ENCODE assay signal across 9 cellular contexts in genomic region chr17:79925242-79925957, GRCh38.
A peak's percentile ranks its signal among the peaks of the same experiment; 100 is the strongest.
DNase-seq lines count a peak whose midpoint lies in the region; ATAC-seq and TF ChIP-seq lines count a peak whose summit lies in the region.
"Had no signal": no experiment of that assay in that cellular context is flagged by ENCODE, and none has a peak within 500 bp of the region (broad histone marks: within the 10 kb centered on the region; RNA-seq: fewer than 3 reads in every experiment).

No MANE protein-coding gene starts in this region.

- H3K27ac ChIP-seq in lung (ENCODE audit: low read depth in 1 of 2, low read length in 1 of 2): peak overlapping the region in 1 of 2 donors; percentile 38
- H3K27ac ChIP-seq: SK-N-MC had no signal

- no peaks in the 10 kb centered on the region for H3K36me3 ChIP-seq in lung (ENCODE audit: control insufficient read depth in 2 of 2, insufficient read depth in 2 of 2, low read length in 2 of 2)

- CTCF ChIA-PET in HEK293T (lab: Yijun Ruan, JAX): interaction anchor here (0.7 kb wide), 1 partner anchor 11 kb away, joined by 3 read pairs; no protein-coding TSS in a partner anchor

- DNase-seq in 8988T: peak; percentile 74
- DNase-seq in HS-27A (ENCODE audit: low read depth): peak; percentile 1
- peak; percentile 11 for DNase-seq in cerebellar cortex (ENCODE audit: low spot score)
- peak; percentile 79 for DNase-seq in lung (ENCODE audit: low spot score)
- DNase-seq in COLO668 (lab: John Stamatoyannopoulos, UW; ENCODE audit: unreplicated experiment): no peak
- DNase-seq in HEK293T (ENCODE audit: extremely low spot score): no peak
- no peak for DNase-seq in NCI-H82 treated with DMSO at 0.1 percent for 48 hours (lab: John Stamatoyannopoulos, UW; ENCODE audit: unreplicated experiment)

- POLR2A ChIA-PET in HEK293T (lab: Yijun Ruan, JAX): interaction anchor here (1.4 kb wide), 1 partner anchor 112 kb away, joined by 5 read pairs; no protein-coding TSS in a partner anchor

- H3K4me1 ChIP-seq in lung (ENCODE audit: control insufficient read depth in 2 of 2, insufficient read depth in 2 of 2, low read length in 2 of 2): peaks cover 0 to 11% of the 10 kb centered on the region in 2 donors

- H3K4me3 ChIP-seq in lung: no peak overlapping the region
- H3K4me3 ChIP-seq: SK-N-MC had no signal

- H3K9me3 ChIP-seq in lung (ENCODE audit: control insufficient read depth in 2 of 2, insufficient read depth in 1 of 2, low read length in 1 of 2): peaks cover 0 to 2% of the 10 kb centered on the region in 2 donors

- 60 to 69% methylated on average over 29 of the region's 29 CpGs for WGBS in lung, 2 donors

- ATAC-seq in lung (ENCODE audit: insufficient read depth, low FRiP score): no peak
- ATAC-seq in HG03039 (IDR thresholded peaks at IDR 0.05; ENCODE audit: unreplicated experiment): no peak

- H3K27me3 ChIP-seq in lung (ENCODE audit: control insufficient read depth, insufficient read depth): no peaks in the 10 kb centered on the region

- TF ChIP-seq CTCF in lung (IDR thresholded peaks at IDR 0.05; ENCODE audit: control extremely low read depth, extremely low read depth): no peak

TF ChIP-seq in HEK293T, 16 proteins besides CTCF, POLR2A, EP300 and RAD21:
- no peak for TF ChIP-seq HDGF (IDR thresholded peaks at IDR 0.05; ENCODE audit: borderline replicate concordance)
- TF ChIP-seq LEF1 (IDR thresholded peaks at IDR 0.05; ENCODE audit: borderline replicate concordance): no peak
- no peak for TF ChIP-seq TARDBP (IDR thresholded peaks at IDR 0.05)
- no peak for TF ChIP-seq NFRKB (IDR thresholded peaks at IDR 0.05)

Comparison
In these comparisons a context has a peak if more than half of its experiments do, and no peak if none do; other contexts are left out.
1. DNase-seq: peak in 8988T (single experiment), HS-27A (single experiment), cerebellar cortex (single experiment) and lung (single experiment); none in COLO668 (single experiment), HEK293T (single experiment) and NCI-H82 treated with DMSO at 0.1 percent for 48 hours (single experiment).